In genomic region chr2:19358242-19359020, GRCh38 we compare ENCODE assay signal across 8 cellular contexts. TPM values are rescaled to one million over a fixed set of nuclear protein-coding genes. Genes with fewer than 3 reads are reported as not detected.
DNase-seq lines count a peak whose midpoint lies in the region; ATAC-seq and TF ChIP-seq lines count a peak whose summit lies in the region.

OSR1 (minus strand) TSS chr2:19358623; CDS start chr2:19353805, 4,818 bp downstream.

- H3K9ac ChIP-seq in MM.1S (ENCODE audit: low read length): no peak within 1 kb of the TSS; the same call in 1 of the 2 replicates

- WGBS in adipose tissue, 3 donors: 1 to 2% (median 2%) methylated on average over 42 to 51 of the region's 51 CpGs
- WGBS in iPS DF 6.9 (ENCODE audit: insufficient coverage, insufficient read length): no CpG with 5 or more reads among the region's 51 CpGs
- 1 to 2% methylated on average over 51 of the region's 51 CpGs for WGBS in sigmoid colon, 2 donors

- H3K9me3 ChIP-seq in MM.1S (replicated peaks; ENCODE audit: insufficient read depth, low read length): no peaks in the 10 kb centered on the region
- no peaks in the 10 kb centered on the region for H3K9me3 ChIP-seq in iPS DF 6.9 (ENCODE audit: control insufficient read depth, insufficient read depth, low read length)
- H3K9me3 ChIP-seq in sigmoid colon: no peaks in the 10 kb centered on the region

- TF ChIP-seq POLR2A in sigmoid colon (IDR thresholded peaks at IDR 0.05): peak in 1 of 2 donors; percentile 54

- TF ChIP-seq EP300 in sigmoid colon (IDR thresholded peaks at IDR 0.05): no peak

- peak within 1 kb of the TSS; percentile 95 for H3K4me2 ChIP-seq in MM.1S (ENCODE audit: low read depth, low read length)

- no peaks in the 10 kb centered on the region for H3K79me2 ChIP-seq in MM.1S (ENCODE audit: low read length)

- H3K27ac ChIP-seq in MM.1S (ENCODE audit: low read length) (no peak within 1 kb of the TSS), adipose tissue (ENCODE audit: low read depth, low read length) (no peak within 1 kb of the TSS), iPS DF 6.9 (ENCODE audit: low read length) (no peak within 1 kb of the TSS), sigmoid colon (peak within 1 kb of the TSS; percentile 82 to 94 (median 86))

- H3F3A ChIP-seq in MM.1S (ENCODE audit: insufficient read depth, low read length): no peaks in the 10 kb centered on the region

- peak; percentile 77 for DNase-seq in DMS53 (lab: John Stamatoyannopoulos, UW)
- DNase-seq in MM.1S: peak; percentile 24
- DNase-seq in iPS DF 6.9 (ENCODE audit: low read depth, low spot score): no peak
- DNase-seq in sigmoid colon: peak; percentile 90

- H4K20me1 ChIP-seq in MM.1S (ENCODE audit: insufficient read depth, low read length): no peaks in the 10 kb centered on the region

- H2AFZ ChIP-seq in MM.1S (ENCODE audit: low read length): peak within 1 kb of the TSS; percentile 70

- H3K27me3 ChIP-seq in MM.1S (replicated peaks; ENCODE audit: insufficient read depth, low read length) (peaks cover 67% of the 10 kb centered on the region), iPS DF 6.9 (ENCODE audit: control insufficient read depth, insufficient read depth, low read length) (peaks cover 97% of the 10 kb centered on the region), sigmoid colon (peaks cover 0 to 64% (median 0%) of the 10 kb centered on the region in 3 donors)

- H3K36me3 ChIP-seq in MM.1S (replicated peaks; ENCODE audit: insufficient read depth, low read length) (no peaks in the 10 kb centered on the region), iPS DF 6.9 (ENCODE audit: control insufficient read depth, insufficient read depth, low read length) (no peaks in the 10 kb centered on the region), sigmoid colon (no peaks in the 10 kb centered on the region)

- ATAC-seq in GM18907 (IDR thresholded peaks at IDR 0.05; ENCODE audit: unreplicated experiment): no peak
- ATAC-seq in GM21381 (IDR thresholded peaks at IDR 0.05; ENCODE audit: unreplicated experiment): no peak
- no peak for ATAC-seq in GM21529 (IDR thresholded peaks at IDR 0.05; ENCODE audit: unreplicated experiment)

- H3K9me2 ChIP-seq in MM.1S (replicated peaks; ENCODE audit: insufficient read depth, low read length): no peaks in the 10 kb centered on the region

- H3K4me1 ChIP-seq in MM.1S (ENCODE audit: low read length): no peaks in the 10 kb centered on the region
- peaks cover 6% of the 10 kb centered on the region for H3K4me1 ChIP-seq in iPS DF 6.9 (ENCODE audit: control insufficient read depth, insufficient read depth, low read length)
- H3K4me1 ChIP-seq in sigmoid colon: peaks cover 0 to 60% (median 32%) of the 10 kb centered on the region in 4 donors

- intact Hi-C loops in sigmoid colon (cut with DNase I): loop anchor here (2.0 to 5.0 kb wide), 3 partner anchors 382 to 694 kb away; partner anchors contain the start of gene LAPTM4A

- no peak for TF ChIP-seq CTCF in MM.1S (IDR thresholded peaks at IDR 0.05; ENCODE audit: low read length)
- no peak for TF ChIP-seq CTCF in sigmoid colon (IDR thresholded peaks at IDR 0.05)

- peak within 1 kb of the TSS; percentile 66 for H3K4me3 ChIP-seq in MM.1S (ENCODE audit: low read length)
- peak within 1 kb of the TSS; percentile 39; the same call in 1 of the 2 replicates for H3K4me3 ChIP-seq in iPS DF 6.9 (ENCODE audit: low read length)
- H3K4me3 ChIP-seq in sigmoid colon: peak within 1 kb of the TSS; percentile 64 to 76 (median 71)

RNA-seq across cellular contexts. Expression of gene OSR1, which starts in this region (rescaled TPM):
- polyA plus RNA-seq in adipose tissue (10 to 100 TPM in 2 of 3 donors, 1 to 10 TPM in 1; 2.7 to 24.6 (median 20.3) TPM), sigmoid colon (1 to 10 TPM in 2 of 3 donors, under 1 TPM in 1; 0.69 to 6.2 (median 3.0) TPM)
- total RNA-seq in sigmoid colon: 10 to 100 TPM in 3 of 4 donors, 1 to 10 TPM in 1; 7.8 to 33.0 (median 19.7) TPM

Comparison
In these comparisons a context has a peak if more than half of its experiments do, and no peak if none do; other contexts are left out.
1. H3K27ac ChIP-seq: peak in sigmoid colon (4 of 4); none in MM.1S (single experiment), adipose tissue (single experiment) and iPS DF 6.9 (single experiment).
2. Peak in every context shown above with its lines, with median percentiles within 50 percentile points of each other: H3K4me3 ChIP-seq.